11 cellular contexts compared by ENCODE assay signal in genomic region chr14:72736348-72736747, GRCh38.
DNase-seq lines count a peak whose midpoint lies in the region; ATAC-seq and TF ChIP-seq lines count a peak whose summit lies in the region.
"Had no signal": no experiment of that assay in that cellular context is flagged by ENCODE, and none has a peak within 500 bp of the region (broad histone marks: within the 10 kb centered on the region; RNA-seq: fewer than 3 reads in every experiment).

No MANE protein-coding gene starts in this region.

- TF ChIP-seq CTCF in natural killer cell (IDR thresholded peaks at IDR 0.05) = no peak

- peak; percentile 13 for DNase-seq in natural killer cell treated with Interleukin-12 subunit alpha and Interleukin-12 subunit beta and Interleukin-15 and Interleukin-18, amount 100 ng/mL, for 72 hours (ENCODE audit: low spot score)
- DNase-seq in natural killer cell = no peak
- DNase-seq in RPMI7951 (ENCODE audit: low read depth) = peak; percentile 73
- DNase-seq in fibroblast of the conjunctiva (ENCODE audit: low read depth) = peak; percentile 52
- DNase-seq in GOT3 (lab: John Stamatoyannopoulos, UW) = no peak
- no peak for DNase-seq in kidney glomerular epithelial cell (lab: John Stamatoyannopoulos, UW)
- no peak for DNase-seq in activated naive CD8-positive, alpha-beta T cell treated with anti-CD3 and anti-CD28 coated beads, Interleukin-2, amount 50 U/mL, for 24 hours
- DNase-seq: activated CD4-positive, alpha-beta memory T cell treated with anti-CD3 and anti-CD28 coated beads for 36 hours; midbrain; small intestine had no signal

- no peaks in the 10 kb centered on the region for H3K9me3 Mint-ChIP-seq in natural killer cell treated with Interleukin-12 subunit alpha and Interleukin-12 subunit beta and Interleukin-15 and Interleukin-18, amount 100 ng/mL, for 72 hours
- H3K9me3 Mint-ChIP-seq in natural killer cell = no peaks in the 10 kb centered on the region
- no peaks in the 10 kb centered on the region for H3K9me3 Mint-ChIP-seq in activated naive CD8-positive, alpha-beta T cell treated with anti-CD3 and anti-CD28 coated beads, Interleukin-2, amount 50 U/mL, for 24 hours
- H3K9me3 Mint-ChIP-seq: activated CD4-positive, alpha-beta memory T cell treated with anti-CD3 and anti-CD28 coated beads for 36 hours had no signal

- peaks cover 9 to 14% of the 10 kb centered on the region in 2 donors for H3K4me1 Mint-ChIP-seq in natural killer cell treated with Interleukin-12 subunit alpha and Interleukin-12 subunit beta and Interleukin-15 and Interleukin-18, amount 100 ng/mL, for 72 hours (ENCODE audit: low read depth in 2 of 2)
- H3K4me1 Mint-ChIP-seq in natural killer cell = peaks cover 5 to 10% of the 10 kb centered on the region in 2 donors
- H3K4me1 Mint-ChIP-seq in activated naive CD8-positive, alpha-beta T cell treated with anti-CD3 and anti-CD28 coated beads, Interleukin-2, amount 50 U/mL, for 24 hours = no peaks in the 10 kb centered on the region

- intact Hi-C loops in natural killer cell (cut with micrococcal nuclease) = no loop called here

- peaks cover 0 to 3% of the 10 kb centered on the region in 2 donors for H3K27me3 Mint-ChIP-seq in natural killer cell treated with Interleukin-12 subunit alpha and Interleukin-12 subunit beta and Interleukin-15 and Interleukin-18, amount 100 ng/mL, for 72 hours
- peaks cover 0 to 8% of the 10 kb centered on the region in 2 donors for H3K27me3 Mint-ChIP-seq in natural killer cell (ENCODE audit: low read depth in 2 of 2)
- no peaks in the 10 kb centered on the region for H3K27me3 Mint-ChIP-seq in activated naive CD8-positive, alpha-beta T cell treated with anti-CD3 and anti-CD28 coated beads, Interleukin-2, amount 50 U/mL, for 24 hours
- H3K27me3 Mint-ChIP-seq: activated CD4-positive, alpha-beta memory T cell treated with anti-CD3 and anti-CD28 coated beads for 36 hours had no signal

- H3K36me3 Mint-ChIP-seq in natural killer cell treated with Interleukin-12 subunit alpha and Interleukin-12 subunit beta and Interleukin-15 and Interleukin-18, amount 100 ng/mL, for 72 hours = no peaks in the 10 kb centered on the region
- H3K36me3 Mint-ChIP-seq in natural killer cell = no peaks in the 10 kb centered on the region
- H3K36me3 Mint-ChIP-seq in activated naive CD8-positive, alpha-beta T cell treated with anti-CD3 and anti-CD28 coated beads, Interleukin-2, amount 50 U/mL, for 24 hours (ENCODE audit: low read depth) = no peaks in the 10 kb centered on the region
- H3K36me3 Mint-ChIP-seq: activated CD4-positive, alpha-beta memory T cell treated with anti-CD3 and anti-CD28 coated beads for 36 hours had no signal

- ATAC-seq in natural killer cell treated with Interleukin-12 subunit alpha and Interleukin-12 subunit beta and Interleukin-15 and Interleukin-18, amount 100 ng/mL, for 72 hours = no peak
- ATAC-seq in natural killer cell (no peak), GM21786 (IDR thresholded peaks at IDR 0.05; ENCODE audit: unreplicated experiment) (no peak)
- ATAC-seq in activated naive CD8-positive, alpha-beta T cell treated with anti-CD3 and anti-CD28 coated beads, Interleukin-2, amount 50 U/mL, for 24 hours = no peak

- no peak overlapping the region for H3K4me3 Mint-ChIP-seq in natural killer cell treated with Interleukin-12 subunit alpha and Interleukin-12 subunit beta and Interleukin-15 and Interleukin-18, amount 100 ng/mL, for 72 hours
- no peak overlapping the region for H3K4me3 Mint-ChIP-seq in natural killer cell
- no peak overlapping the region for H3K4me3 Mint-ChIP-seq in activated naive CD8-positive, alpha-beta T cell treated with anti-CD3 and anti-CD28 coated beads, Interleukin-2, amount 50 U/mL, for 24 hours
- H3K4me3 Mint-ChIP-seq: activated CD4-positive, alpha-beta memory T cell treated with anti-CD3 and anti-CD28 coated beads for 36 hours had no signal

- no peak overlapping the region for H3K27ac Mint-ChIP-seq in natural killer cell treated with Interleukin-12 subunit alpha and Interleukin-12 subunit beta and Interleukin-15 and Interleukin-18, amount 100 ng/mL, for 72 hours
- no peak overlapping the region for H3K27ac Mint-ChIP-seq in natural killer cell
- H3K27ac Mint-ChIP-seq in activated naive CD8-positive, alpha-beta T cell treated with anti-CD3 and anti-CD28 coated beads, Interleukin-2, amount 50 U/mL, for 24 hours = no peak overlapping the region
- H3K27ac Mint-ChIP-seq: activated CD4-positive, alpha-beta memory T cell treated with anti-CD3 and anti-CD28 coated beads for 36 hours had no signal

Comparison
In these comparisons a context has a peak if more than half of its experiments do, and no peak if none do; other contexts are left out.
1. DNase-seq: peak in natural killer cell treated with Interleukin-12 subunit alpha and Interleukin-12 subunit beta and Interleukin-15 and Interleukin-18, amount 100 ng/mL, for 72 hours (single experiment), RPMI7951 (single experiment) and fibroblast of the conjunctiva (single experiment); none in natural killer cell (single experiment), GOT3 (single experiment), kidney glomerular epithelial cell (single experiment) and activated naive CD8-positive, alpha-beta T cell treated with anti-CD3 and anti-CD28 coated beads, Interleukin-2, amount 50 U/mL, for 24 hours (single experiment).